8 cellular contexts compared by ENCODE assay signal in the genomic region with DNA sequence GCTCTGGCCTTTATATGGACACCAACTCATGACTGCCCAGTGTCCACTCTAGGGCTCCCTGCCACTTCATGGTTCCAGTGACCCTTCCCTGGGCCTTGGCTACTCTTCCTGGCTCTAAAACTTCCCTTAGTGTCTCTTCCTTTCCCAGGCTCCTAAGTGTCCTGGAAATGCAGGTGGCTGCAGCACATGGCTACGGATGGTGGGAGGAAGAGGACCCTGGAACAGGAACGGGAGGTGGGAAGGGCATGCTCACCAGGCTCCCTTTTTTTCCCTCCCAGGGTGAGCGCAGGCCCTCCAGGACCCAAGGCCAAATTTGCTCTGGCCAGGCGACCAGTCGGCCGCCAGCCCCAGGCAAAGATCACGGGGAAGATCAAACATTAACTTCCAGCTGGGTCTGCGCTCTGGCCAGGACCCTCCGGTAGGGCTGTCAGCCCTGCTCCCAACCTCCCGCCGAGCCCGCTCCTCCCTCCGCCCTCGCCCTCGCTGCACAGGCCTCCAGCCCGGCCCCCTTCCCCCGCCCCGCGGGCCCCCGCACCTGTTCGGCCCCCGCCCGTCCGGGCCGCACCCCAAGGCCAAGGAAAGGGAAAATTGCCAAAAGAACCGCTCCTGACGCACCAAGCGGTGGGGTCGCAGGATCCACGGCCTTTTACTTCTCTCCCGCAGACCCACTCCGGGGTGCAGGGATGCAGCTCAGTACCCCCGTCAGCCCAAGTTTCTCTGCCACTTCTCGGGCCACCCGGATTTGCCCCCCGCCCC. TPM values are rescaled to one million over a fixed set of nuclear protein-coding genes. Genes with fewer than 3 reads are reported as not detected.
DNase-seq lines count a peak whose midpoint lies in the region; ATAC-seq and TF ChIP-seq lines count a peak whose summit lies in the region.

No MANE protein-coding gene starts in this region.

- no peak overlapping the region for H3K9ac ChIP-seq in BLaER1

- peak overlapping the region; percentile 88 for H3K27ac Mint-ChIP-seq in progenitor cell of endocrine pancreas

- 0 out of 2 replicates have a peak overlapping the region, but pooled peaks have one; percentile 94 for H3K4me2 ChIP-seq in BLaER1

- TF ChIP-seq CTCF in VCaP (conservative IDR thresholded peaks at IDR 0.05) (no peak), fibroblast of villous mesenchyme (IDR thresholded peaks at IDR 0.05; ENCODE audit: insufficient read depth, low read depth, low read length) (no peak), progenitor cell of endocrine pancreas (IDR thresholded peaks at IDR 0.05; ENCODE audit: unreplicated experiment) (peak; percentile 7)

- H3K27me3 Mint-ChIP-seq in progenitor cell of endocrine pancreas = peaks cover 18% of the 10 kb centered on the region

- H3K4me1 ChIP-seq in BLaER1 = peaks cover 33% of the 10 kb centered on the region

- H3K36me3 Mint-ChIP-seq in progenitor cell of endocrine pancreas (ENCODE audit: insufficient read depth) = peaks cover 11% of the 10 kb centered on the region

- H3K4me3 ChIP-seq in BLaER1 = no peak overlapping the region
- peak overlapping the region; percentile 60 for H3K4me3 ChIP-seq in fibroblast of villous mesenchyme (ENCODE audit: low read depth, low read length)

- H4K20me1 ChIP-seq in BLaER1 = no peaks in the 10 kb centered on the region; the same call in 1 of the 2 replicates

- no peak overlapping the region for H3K27ac ChIP-seq in BLaER1
- H3K27ac ChIP-seq in VCaP = peak overlapping the region; percentile 96

- H3K36me3 ChIP-seq in BLaER1 = no peaks in the 10 kb centered on the region

- peaks cover 15% of the 10 kb centered on the region for H3K4me1 Mint-ChIP-seq in progenitor cell of endocrine pancreas (ENCODE audit: low read depth)

- DNase-seq in fibroblast of villous mesenchyme (ENCODE audit: low read depth) (peak; percentile 11), progenitor cell of endocrine pancreas (ENCODE audit: low spot score, unreplicated experiment) (peak; percentile 51), NK-92 (lab: John Stamatoyannopoulos, UW; ENCODE audit: unreplicated experiment) (no peak)

- H3K9me3 ChIP-seq in BLaER1 = no peaks in the 10 kb centered on the region

- peaks cover 54% of the 10 kb centered on the region for H3K27me3 ChIP-seq in BLaER1

- H3K4me3 Mint-ChIP-seq in progenitor cell of endocrine pancreas (ENCODE audit: low read depth) = peak overlapping the region; percentile 73

- no peaks in the 10 kb centered on the region for H3K9me3 Mint-ChIP-seq in progenitor cell of endocrine pancreas (ENCODE audit: low read depth)

- ATAC-seq in HG02973 (IDR thresholded peaks at IDR 0.05; ENCODE audit: unreplicated experiment) (no peak), GM19455 (IDR thresholded peaks at IDR 0.05; ENCODE audit: unreplicated experiment) (no peak), GM21529 (IDR thresholded peaks at IDR 0.05; ENCODE audit: unreplicated experiment) (no peak)

RNA-seq across cellular contexts. Expression of a gene that starts 1.0 kb away (rescaled TPM):
- total RNA-seq in fibroblast of villous mesenchyme (8.6 and 11.3 TPM in 2 replicates), progenitor cell of endocrine pancreas (12.9 and 13.6 TPM in 2 replicates)

RNA-seq across cellular contexts. Expression of a gene that starts 54.0 kb away (rescaled TPM):
- 19.6 and 24.6 TPM in 2 replicates for total RNA-seq in fibroblast of villous mesenchyme
- total RNA-seq in progenitor cell of endocrine pancreas = 13.7 and 13.9 TPM in 2 replicates
